Comparison of ENCODE assay signal across 3 cellular contexts in genomic region chr5:38807570-38808461, GRCh38.
A peak's percentile ranks its signal among the peaks of the same experiment; 100 is the strongest.
TF ChIP-seq lines count a peak whose summit lies in the region.

No MANE protein-coding gene starts in this region.

TF ChIP-seq in A549, 52 proteins besides CTCF, POLR2A, EP300 and RAD21:
- TF ChIP-seq JUNB (IDR thresholded peaks at IDR 0.05) (peak; percentile 22; the same call in 1 of the 2 replicates), EHMT2 (IDR thresholded peaks at IDR 0.05; ENCODE audit: low read depth) (no peak), CEBPB (IDR thresholded peaks at IDR 0.05) (0 out of 4 replicates have a peak, but pooled peaks of 1 of the 2 experiments have one; percentile 21), FOSL2 (IDR thresholded peaks at IDR 0.05) (peak; percentile 59), FOSL2 (CRISPR knock-in tag; IDR thresholded peaks at IDR 0.05) (peak; percentile 69), JUN (IDR thresholded peaks at IDR 0.05) (no peak), GATA3 (IDR thresholded peaks at IDR 0.05; ENCODE audit: borderline replicate concordance) (peak; percentile 30; the same call in 1 of the 2 replicates), MAX (IDR thresholded peaks at IDR 0.05) (peak; percentile 17; the same call in 1 of the 2 replicates), HOXB5 (CRISPR knock-in tag; IDR thresholded peaks at IDR 0.05) (no peak)

TF ChIP-seq in HCT116, 20 proteins besides CTCF, POLR2A, EP300 and RAD21:
- no peak for TF ChIP-seq EGR1 (IDR thresholded peaks at IDR 0.05; ENCODE audit: low read depth)
- peak; percentile 51; the same call in 1 of the 2 replicates for TF ChIP-seq FOSL1 (IDR thresholded peaks at IDR 0.05; ENCODE audit: low read depth)
- 0 out of 2 replicates have a peak, but pooled peaks have one; percentile 8 for TF ChIP-seq JUND (IDR thresholded peaks at IDR 0.05)

TF ChIP-seq in SK-N-SH, 30 proteins besides CTCF, POLR2A, EP300 and RAD21:
- TF ChIP-seq FOSL2 (IDR thresholded peaks at IDR 0.05; ENCODE audit: borderline replicate concordance, low read depth): peak; percentile 75
- TF ChIP-seq FOXM1 (IDR thresholded peaks at IDR 0.05; ENCODE audit: low read depth): 0 out of 2 replicates have a peak, but pooled peaks have one; percentile 13
- TF ChIP-seq RXRA (IDR thresholded peaks at IDR 0.05; ENCODE audit: borderline replicate concordance, low read depth): peak; percentile 57; the same call in 1 of the 2 replicates
- peak; percentile 75 for TF ChIP-seq NFIC (IDR thresholded peaks at IDR 0.05; ENCODE audit: borderline replicate concordance)
- peak; percentile 75; the same call in 1 of the 2 replicates for TF ChIP-seq SIN3A (IDR thresholded peaks at IDR 0.05; ENCODE audit: borderline replicate concordance, low read depth, low read length)
- TF ChIP-seq MEF2A (IDR thresholded peaks at IDR 0.05; ENCODE audit: borderline replicate concordance, low read depth): peak; percentile 45; the same call in 1 of the 2 replicates
- TF ChIP-seq GATA2 (CRISPR knock-in tag; IDR thresholded peaks at IDR 0.05): no peak
- peak; percentile 96 for TF ChIP-seq PBX3 (IDR thresholded peaks at IDR 0.05)
- TF ChIP-seq JUND (IDR thresholded peaks at IDR 0.05): peak; percentile 79
- TF ChIP-seq TEAD4 (IDR thresholded peaks at IDR 0.05; ENCODE audit: borderline replicate concordance, insufficient read depth): peak; percentile 77; the same call in 1 of the 2 replicates
- no peak for TF ChIP-seq MXI1 (IDR thresholded peaks at IDR 0.05; ENCODE audit: low read depth, low read length)
- TF ChIP-seq RFX5 (IDR thresholded peaks at IDR 0.05; ENCODE audit: low read length): no peak
- TF ChIP-seq POLR2AphosphoS5 (IDR thresholded peaks at IDR 0.05; ENCODE audit: low read depth, low read length): peak; percentile 50; the same call in 1 of the 2 replicates
- TF ChIP-seq TCF12 (IDR thresholded peaks at IDR 0.05): peak; percentile 82
